In the genomic region with DNA sequence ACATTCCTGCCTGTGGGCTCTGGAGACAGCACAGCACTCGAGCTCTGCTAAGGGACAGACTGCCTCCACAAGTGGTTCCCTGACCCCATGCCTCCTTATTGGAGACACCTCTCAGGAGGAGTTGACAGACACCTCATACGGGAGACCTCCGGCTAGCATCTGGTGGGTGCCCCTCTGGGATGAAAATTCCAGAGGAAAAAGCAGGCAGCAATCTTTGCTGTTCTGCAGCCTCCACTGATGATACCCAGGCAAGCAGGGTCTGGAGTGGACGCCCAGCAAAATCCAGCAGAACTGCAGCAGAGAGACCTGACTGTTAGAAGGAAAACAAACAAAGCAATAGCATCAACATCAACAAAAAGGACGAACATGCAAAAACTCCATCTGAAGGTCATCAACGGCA, we compare ENCODE assay signal across 10 cellular contexts.
"Had no signal": no experiment of that assay in that cellular context is flagged by ENCODE, and none has a peak within 500 bp of the region (broad histone marks: within the 10 kb centered on the region; RNA-seq: fewer than 3 reads in every experiment).

No MANE protein-coding gene starts in this region.

- ATAC-seq: HCT116, HepG2 had no signal

- H3K4me3 ChIP-seq: GM23248, HAP-1 had no signal

- H3K4me1 Mint-ChIP-seq: IgD-negative memory B cell had no signal

- H3K36me3 ChIP-seq: HAP-1 had no signal

- H3K9me3 ChIP-seq: HAP-1 had no signal

- H3K9ac ChIP-seq: GM23248 had no signal

- H3K36me3 Mint-ChIP-seq: IgD-negative memory B cell had no signal

- H3K4me1 ChIP-seq: HAP-1 had no signal

- H3K9me3 Mint-ChIP-seq: HFFc6 had no signal

- H3K4me3 Mint-ChIP-seq: HFFc6, IgD-negative memory B cell had no signal

- FAIRE-seq: HepG2 had no signal

- H3K27ac Mint-ChIP-seq: HFFc6, IgD-negative memory B cell had no signal

- DNase-seq: GM23248, GOT3, H7, HFFc6, KBM-7 had no signal

- H3K27ac ChIP-seq: GM23248, HL-60 had no signal

- H3K27me3 Mint-ChIP-seq: IgD-negative memory B cell had no signal

- H2AFZ ChIP-seq: GM23248 had no signal
